ENCODE assay signal across 20 cellular contexts in genomic region chr5:132561601-132562000, GRCh38. TPM values are rescaled to one million over a fixed set of nuclear protein-coding genes. Genes with fewer than 3 reads are reported as not detected.
DNase-seq lines count a peak whose midpoint lies in the region; ATAC-seq and FAIRE-seq lines count a peak whose summit lies in the region.
"Had no signal": no experiment of that assay in that cellular context is flagged by ENCODE, and none has a peak within 500 bp of the region (broad histone marks: within the 10 kb centered on the region; RNA-seq: fewer than 3 reads in every experiment).

No MANE protein-coding gene starts in this region.

- H3K9me3 Mint-ChIP-seq in activated CD8-positive, alpha-beta T cell treated with anti-CD3 and anti-CD28 coated beads, Interleukin-2, amount 10 ng/mL, durations not matched to agents 7 days and 5 days (ENCODE audit: insufficient read depth) = no peaks in the 10 kb centered on the region

- peak; percentile 23 for DNase-seq in stimulated activated CD4-positive, alpha-beta T cell treated with anti-CD3 and anti-CD28 coated beads, Interleukin-15, amount 100 ng/mL, for 24 hours
- DNase-seq in stimulated activated CD4-positive, alpha-beta T cell treated with anti-CD3 and anti-CD28 coated beads, Interleukin-4, amount 100 ng/mL, for 1 hour = no peak
- DNase-seq in HK-2 (ENCODE audit: unreplicated experiment) (peak; percentile 3), urothelium cell line (ENCODE audit: low spot score) (peak; percentile 13), frontal cortex (ENCODE audit: low spot score in 2 of 2) (no peak)
- DNase-seq in activated CD8-positive, alpha-beta T cell treated with anti-CD3 and anti-CD28 coated beads, Interleukin-2, amount 10 ng/mL, durations not matched to agents 7 days and 5 days = peak; percentile 54
- DNase-seq: Caco-2, DMS153, MV-4-11, NCI-H1436, NCI-H2029 treated with DMSO at 0.1 percent for 48 hours, NCI-H748 treated with DMSO at 0.1 percent for 48 hours, PC-3, SJCRH30 had no signal

- CTCF ChIA-PET in activated CD8-positive, alpha-beta T cell treated with anti-CD3 and anti-CD28 coated beads, Interleukin-2, amount 10 ng/mL, durations not matched to agents 7 days and 5 days (lab: Charles Lee) = interaction anchor here (0.8 to 1.3 kb wide), 4 partner anchors 9 to 239 kb away, joined by 3 to 5 read pairs (median 3); no protein-coding TSS in a partner anchor

- H3K27ac Mint-ChIP-seq in activated CD8-positive, alpha-beta T cell treated with anti-CD3 and anti-CD28 coated beads, Interleukin-2, amount 10 ng/mL, durations not matched to agents 7 days and 5 days = no peak overlapping the region
- H3K27ac Mint-ChIP-seq: B cell; CD4-positive, CD25-positive, alpha-beta regulatory T cell had no signal

- FAIRE-seq in urothelium cell line (lab: Jason Lieb, UNC) (no peak), frontal cortex (lab: Jason Lieb, UNC) (no peak)
- FAIRE-seq: H1 had no signal

- H3K4me1 Mint-ChIP-seq in activated CD8-positive, alpha-beta T cell treated with anti-CD3 and anti-CD28 coated beads, Interleukin-2, amount 10 ng/mL, durations not matched to agents 7 days and 5 days (ENCODE audit: low read depth) = peaks cover 21% of the 10 kb centered on the region

- H3K4me3 Mint-ChIP-seq in activated CD8-positive, alpha-beta T cell treated with anti-CD3 and anti-CD28 coated beads, Interleukin-2, amount 10 ng/mL, durations not matched to agents 7 days and 5 days = no peak overlapping the region
- H3K4me3 Mint-ChIP-seq: B cell; CD4-positive, CD25-positive, alpha-beta regulatory T cell had no signal

- no peak for ATAC-seq in activated CD8-positive, alpha-beta T cell treated with anti-CD3 and anti-CD28 coated beads, Interleukin-2, amount 10 ng/mL, durations not matched to agents 7 days and 5 days
- ATAC-seq in GM18498 (IDR thresholded peaks at IDR 0.05; ENCODE audit: unreplicated experiment) = no peak
- ATAC-seq: PC-3 had no signal

- H3K36me3 Mint-ChIP-seq in activated CD8-positive, alpha-beta T cell treated with anti-CD3 and anti-CD28 coated beads, Interleukin-2, amount 10 ng/mL, durations not matched to agents 7 days and 5 days (ENCODE audit: low read depth) = peaks cover 12% of the 10 kb centered on the region

- H3K27me3 Mint-ChIP-seq in activated CD8-positive, alpha-beta T cell treated with anti-CD3 and anti-CD28 coated beads, Interleukin-2, amount 10 ng/mL, durations not matched to agents 7 days and 5 days (ENCODE audit: low read depth) = no peaks in the 10 kb centered on the region
- H3K27me3 Mint-ChIP-seq: B cell had no signal

- POLR2A ChIA-PET in activated CD8-positive, alpha-beta T cell treated with anti-CD3 and anti-CD28 coated beads, Interleukin-2, amount 10 ng/mL, durations not matched to agents 7 days and 5 days (lab: Charles Lee) = interaction anchor here (0.7 to 1.2 kb wide), 2 partner anchors 150 to 447 kb away, joined by 3 read pairs; no protein-coding TSS in a partner anchor

RNA-seq across cellular contexts. Expression of gene RAD50, which starts 4.8 kb away (rescaled TPM):
- 10 to 100 TPM; 30.4 to 34.5 TPM for total RNA-seq in activated CD8-positive, alpha-beta T cell treated with anti-CD3 and anti-CD28 coated beads, Interleukin-2, amount 10 ng/mL, durations not matched to agents 7 days and 5 days
- 26.9 TPM for total RNA-seq in frontal cortex

RNA-seq across cellular contexts. Expression of gene IL5, which starts 18.3 kb away (rescaled TPM):
- total RNA-seq in activated CD8-positive, alpha-beta T cell treated with anti-CD3 and anti-CD28 coated beads, Interleukin-2, amount 10 ng/mL, durations not matched to agents 7 days and 5 days = under 1 TPM in 1 of 2 experiments, not detected in 1; 0.71 TPM
- total RNA-seq in frontal cortex = not detected
- total RNA-seq: B cell; Caco-2; CD4-positive, CD25-positive, alpha-beta regulatory T cell; H1; HT1080; NCI-H460; PC-3; SJCRH30 had no signal

Comparison
In these comparisons a context has a peak if more than half of its experiments do, and no peak if none do; other contexts are left out.
1. DNase-seq: peak in stimulated activated CD4-positive, alpha-beta T cell treated with anti-CD3 and anti-CD28 coated beads, Interleukin-15, amount 100 ng/mL, for 24 hours (single experiment), HK-2 (single experiment), activated CD8-positive, alpha-beta T cell treated with anti-CD3 and anti-CD28 coated beads, Interleukin-2, amount 10 ng/mL, durations not matched to agents 7 days and 5 days (single experiment) and urothelium cell line (single experiment); none in stimulated activated CD4-positive, alpha-beta T cell treated with anti-CD3 and anti-CD28 coated beads, Interleukin-4, amount 100 ng/mL, for 1 hour (single experiment) and frontal cortex (0 of 2).